Comparison of ENCODE assay signal across 23 cellular contexts in the genomic region with DNA sequence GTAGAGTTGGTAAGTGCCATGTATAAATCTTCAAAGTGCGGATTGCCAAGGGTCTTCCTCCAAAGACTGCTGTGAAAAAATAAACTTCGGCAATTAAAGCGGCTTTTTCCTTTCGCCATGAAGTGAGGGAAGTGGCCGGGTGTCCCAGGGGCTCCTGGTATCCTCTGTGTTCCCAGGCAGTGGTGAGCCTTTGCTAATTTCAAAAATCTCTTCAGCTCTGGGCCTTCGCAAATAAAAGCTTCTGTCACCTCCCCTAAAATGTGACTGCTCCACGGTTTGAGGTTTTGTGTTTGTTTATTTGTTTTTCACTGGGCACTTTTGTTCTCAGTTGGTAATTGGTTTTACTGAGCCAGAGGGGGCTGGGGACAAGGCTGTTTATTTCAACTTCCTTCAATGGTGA.
"Had no signal": no experiment of that assay in that cellular context is flagged by ENCODE, and none has a peak within 500 bp of the region (broad histone marks: within the 10 kb centered on the region; RNA-seq: fewer than 3 reads in every experiment).

No MANE protein-coding gene starts in this region.

- H3K27ac ChIP-seq: cardiac muscle cell, epithelial cell of prostate, lower lobe of right lung, prostate gland, stomach, vagina had no signal

- H3K4me3 Mint-ChIP-seq: activated naive CD8-positive, alpha-beta T cell; activated T-helper 1 cell treated with anti-CD3 and anti-CD28 coated beads, Interleukin-12 subunit alpha, Interleukin-12 subunit beta, Interleukin-2, Interleukin-4 antibody, amounts not matched to agents 30 ng/mL and 10 ng/mL and 1 ng/mL, durations not matched to agents 14 hours and 24 hours and 36 hours; mesothelial cell of epicardium; natural killer cell treated with Interleukin-12 subunit alpha and Interleukin-12 subunit beta and Interleukin-15 and Interleukin-18, amount 100 ng/mL, for 72 hours; stimulated activated effector memory CD8-positive, alpha-beta T cell treated with anti-CD3 and anti-CD28 coated beads, Interleukin-12 subunit alpha, Interleukin-12 subunit beta, amount 100 ng/mL, for 72 hours had no signal

- H3K27me3 ChIP-seq: cardiac muscle cell, stomach, vagina had no signal

- H3K9me3 ChIP-seq: lower lobe of right lung, prostate gland, stomach, vagina had no signal

- ATAC-seq: left colon; lower lobe of right lung; natural killer cell treated with Interleukin-12 subunit alpha and Interleukin-12 subunit beta and Interleukin-15 and Interleukin-18, amount 100 ng/mL, for 72 hours; right cardiac atrium; stimulated activated effector memory CD8-positive, alpha-beta T cell treated with anti-CD3 and anti-CD28 coated beads, Interleukin-12 subunit alpha, Interleukin-12 subunit beta, amount 100 ng/mL, for 72 hours had no signal

- H3K27ac Mint-ChIP-seq: activated naive CD8-positive, alpha-beta T cell; activated T-helper 1 cell treated with anti-CD3 and anti-CD28 coated beads, Interleukin-12 subunit alpha, Interleukin-12 subunit beta, Interleukin-2, Interleukin-4 antibody, amounts not matched to agents 30 ng/mL and 10 ng/mL and 1 ng/mL, durations not matched to agents 14 hours and 24 hours and 36 hours; mesothelial cell of epicardium; natural killer cell treated with Interleukin-12 subunit alpha and Interleukin-12 subunit beta and Interleukin-15 and Interleukin-18, amount 100 ng/mL, for 72 hours; stimulated activated effector memory CD8-positive, alpha-beta T cell treated with anti-CD3 and anti-CD28 coated beads, Interleukin-12 subunit alpha, Interleukin-12 subunit beta, amount 100 ng/mL, for 72 hours had no signal

- H3K27me3 Mint-ChIP-seq: activated naive CD8-positive, alpha-beta T cell; natural killer cell treated with Interleukin-12 subunit alpha and Interleukin-12 subunit beta and Interleukin-15 and Interleukin-18, amount 100 ng/mL, for 72 hours had no signal

- H3K4me3 ChIP-seq: cardiac muscle cell, lower lobe of right lung, prostate gland, stomach, vagina had no signal

- H3K36me3 ChIP-seq: cardiac muscle cell, lower lobe of right lung, prostate gland, stomach, vagina had no signal

- H3K4me1 Mint-ChIP-seq: stimulated activated effector memory CD8-positive, alpha-beta T cell treated with anti-CD3 and anti-CD28 coated beads, Interleukin-12 subunit alpha, Interleukin-12 subunit beta, amount 100 ng/mL, for 72 hours had no signal

- H3K9me3 Mint-ChIP-seq: activated T-helper 1 cell treated with anti-CD3 and anti-CD28 coated beads, Interleukin-12 subunit alpha, Interleukin-12 subunit beta, Interleukin-2, Interleukin-4 antibody, amounts not matched to agents 30 ng/mL and 10 ng/mL and 1 ng/mL, durations not matched to agents 14 hours and 24 hours and 36 hours; mesothelial cell of epicardium; natural killer cell treated with Interleukin-12 subunit alpha and Interleukin-12 subunit beta and Interleukin-15 and Interleukin-18, amount 100 ng/mL, for 72 hours had no signal

- DNase-seq: activated CD4-positive, alpha-beta T cell treated with anti-CD3 and anti-CD28 coated beads, Interleukin-2, amount 50 U/mL, for 1 hour; activated CD4-positive, CD25-positive, alpha-beta regulatory T cell treated with anti-CD3 and anti-CD28 coated beads, Interleukin-2, amount 50 U/mL, for 72 hours; activated CD8-positive, alpha-beta memory T cell treated with anti-CD3 and anti-CD28 coated beads for 24 hours; foreskin fibroblast; hippocampal formation; islet precursor cell; left colon; lower lobe of right lung; right cardiac atrium; small intestine; stimulated activated CD4-positive, alpha-beta T cell treated with anti-CD3 and anti-CD28 coated beads, Interleukin-4, amount 100 ng/mL, for 24 hours; stomach; T1000; trophoblast cell had no signal

- H3K36me3 Mint-ChIP-seq: activated naive CD8-positive, alpha-beta T cell; mesothelial cell of epicardium; natural killer cell treated with Interleukin-12 subunit alpha and Interleukin-12 subunit beta and Interleukin-15 and Interleukin-18, amount 100 ng/mL, for 72 hours; stimulated activated effector memory CD8-positive, alpha-beta T cell treated with anti-CD3 and anti-CD28 coated beads, Interleukin-12 subunit alpha, Interleukin-12 subunit beta, amount 100 ng/mL, for 72 hours had no signal

- H3K4me1 ChIP-seq: lower lobe of right lung, prostate gland, vagina had no signal
